17 cellular contexts compared by ENCODE assay signal in the genomic region with DNA sequence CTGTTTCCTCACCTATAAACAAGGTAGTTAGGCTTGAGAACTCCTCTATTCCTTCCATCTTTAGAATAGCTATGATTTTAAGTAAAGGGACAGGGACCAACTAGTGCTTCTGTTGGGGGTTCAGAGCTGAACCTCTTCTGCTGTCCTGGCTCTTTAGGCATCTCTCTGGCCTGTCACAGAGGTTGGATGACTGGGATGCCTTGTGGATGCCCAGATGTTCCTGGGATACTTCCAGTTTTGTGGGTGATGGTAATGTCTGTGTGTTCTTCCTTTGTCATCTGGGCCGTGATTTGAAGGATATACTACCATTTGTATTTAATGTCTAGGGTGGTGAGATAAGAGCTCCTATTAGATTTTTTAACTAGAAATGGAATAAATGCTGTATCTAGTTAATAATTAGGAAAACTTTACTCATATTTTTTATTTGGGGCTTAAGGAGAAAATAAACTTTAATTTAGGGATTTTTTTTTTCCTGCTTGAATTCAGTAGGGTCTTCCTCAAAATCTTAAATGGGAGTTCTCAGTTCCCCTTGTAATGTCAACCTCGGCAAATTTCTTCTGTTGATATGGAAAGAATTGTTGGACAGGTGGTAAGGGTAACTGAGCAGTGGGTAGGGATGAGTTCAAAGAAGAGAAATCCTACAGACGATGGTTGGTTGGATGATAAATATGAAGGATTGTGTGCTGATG. TPM values are rescaled to one million over a fixed set of nuclear protein-coding genes. Genes with fewer than 3 reads are reported as not detected.
A peak's percentile ranks its signal among the peaks of the same experiment; 100 is the strongest.
DNase-seq lines count a peak whose midpoint lies in the region; ATAC-seq and TF ChIP-seq lines count a peak whose summit lies in the region.
"Had no signal": no experiment of that assay in that cellular context is flagged by ENCODE, and none has a peak within 500 bp of the region (broad histone marks: within the 10 kb centered on the region; RNA-seq: fewer than 3 reads in every experiment).

No MANE protein-coding gene starts in this region.

- TF ChIP-seq CTCF in MCF 10A (IDR thresholded peaks at IDR 0.05; ENCODE audit: unreplicated experiment) (no peak), breast epithelium (IDR thresholded peaks at IDR 0.05) (no peak), Panc1 (IDR thresholded peaks at IDR 0.05) (no peak), glutamatergic neuron (IDR thresholded peaks at IDR 0.05; ENCODE audit: partially characterized antibody, unreplicated experiment) (no peak), upper lobe of right lung (IDR thresholded peaks at IDR 0.05) (no peak)

- TF ChIP-seq POLR2A in breast epithelium (IDR thresholded peaks at IDR 0.05), result no peak

- H3K9me3 Mint-ChIP-seq in MCF 10A (ENCODE audit: unreplicated experiment) (no peaks in the 10 kb centered on the region), glutamatergic neuron (ENCODE audit: unreplicated experiment) (no peaks in the 10 kb centered on the region)
- H3K9me3 Mint-ChIP-seq: natural killer cell had no signal

- DNase-seq in MCF 10A (ENCODE audit: unreplicated experiment), result no peak
- DNase-seq in breast epithelium (ENCODE audit: low spot score in 2 of 2), result no peak
- DNase-seq in Panc1 (ENCODE audit: low read depth, low spot score), result no peak
- DNase-seq in glutamatergic neuron, result no peak
- no peak for DNase-seq in upper lobe of right lung
- no peak for DNase-seq in NCI-H2081 treated with DMSO at 0.1 percent for 48 hours (lab: John Stamatoyannopoulos, UW)
- DNase-seq in Right ventricle myocardium superior, result no peak
- no peak for DNase-seq in NCI-H1105 treated with DMSO at 0.1 percent for 48 hours (lab: John Stamatoyannopoulos, UW)
- DNase-seq: activated CD4-positive, alpha-beta T cell treated with anti-CD3 and anti-CD28 coated beads for 48 hours; GDM1; natural killer cell; stimulated activated CD8-positive, alpha-beta memory T cell treated with anti-CD3 and anti-CD28 coated beads, Interleukin-4, amount 100 ng/mL, for 48 hours; T-helper 9 cell had no signal

- POLR2A ChIA-PET in MCF 10A (lab: Yijun Ruan, JAX) (interaction anchor here (0.7 to 4.1 kb wide), 11 partner anchors 8 to 107 kb away, joined by 3 to 23 read pairs (median 7); no protein-coding TSS in a partner anchor), Panc1 (lab: Charles Lee) (no interaction called here)

- H3K4me3 Mint-ChIP-seq in MCF 10A (ENCODE audit: unreplicated experiment) (no peak overlapping the region), glutamatergic neuron (ENCODE audit: unreplicated experiment) (no peak overlapping the region)
- H3K4me3 Mint-ChIP-seq: activated naive CD8-positive, alpha-beta T cell; natural killer cell had no signal

- H3K9me3 ChIP-seq in breast epithelium, result no peaks in the 10 kb centered on the region
- no peaks in the 10 kb centered on the region for H3K9me3 ChIP-seq in Panc1 (ENCODE audit: control insufficient read depth, insufficient read depth, low read depth, low read length)
- no peaks in the 10 kb centered on the region for H3K9me3 ChIP-seq in upper lobe of right lung
- H3K9me3 ChIP-seq: left lung, right atrium auricular region had no signal

- H3K4me1 ChIP-seq in breast epithelium, result peaks cover 0 to 4% of the 10 kb centered on the region in 2 donors
- peaks cover 22% of the 10 kb centered on the region for H3K4me1 ChIP-seq in Panc1 (ENCODE audit: control insufficient read depth, insufficient read depth, low read length)
- peaks cover 46% of the 10 kb centered on the region for H3K4me1 ChIP-seq in upper lobe of right lung

- CTCF ChIA-PET in MCF 10A (lab: Yijun Ruan, JAX) (interaction anchor here (0.5 to 1.7 kb wide), 8 partner anchors 8 to 119 kb away, joined by 3 to 6 read pairs (median 4); no protein-coding TSS in a partner anchor), Panc1 (lab: Charles Lee) (interaction anchor here (0.6 kb wide), 1 partner anchor 55 kb away, joined by 11 read pairs; no protein-coding TSS in a partner anchor)

- H3K4me3 ChIP-seq in breast epithelium (no peak overlapping the region), Panc1 (ENCODE audit: low read depth in 2 of 2, low read length in 2 of 2) (no peak overlapping the region), upper lobe of right lung (no peak overlapping the region)
- H3K4me3 ChIP-seq: cardiac muscle cell, left lung, right atrium auricular region had no signal

- ATAC-seq in Panc1 (peak; percentile 23; the same call in 1 of the 2 replicates), upper lobe of right lung (no peak), Right ventricle myocardium superior (ENCODE audit: poor library complexity) (no peak)
- ATAC-seq: natural killer cell had no signal

- BruUV-seq in MCF 10A (replicated peaks; lab: Mats Ljungman, UMichigan) (no TSS peak), Panc1 (replicated peaks; lab: Mats Ljungman, UMichigan) (no TSS peak)

- intact Hi-C loops in MCF 10A (cut with micrococcal nuclease), result no loop called here
- intact Hi-C loops in breast epithelium (cut with DNase I; ENCODE audit: low total_unique reads), result no loop called here
- intact Hi-C loops in Panc1 (cut with micrococcal nuclease; ENCODE audit: unreplicated experiment), result no loop called here
- intact Hi-C loops in upper lobe of right lung (cut with DNase I), result no loop called here
- intact Hi-C loops in Right ventricle myocardium superior (cut with DNase I), result no loop called here

- H3K27me3 Mint-ChIP-seq in MCF 10A (ENCODE audit: insufficient read depth, unreplicated experiment) (no peaks in the 10 kb centered on the region), glutamatergic neuron (ENCODE audit: unreplicated experiment) (no peaks in the 10 kb centered on the region)

- no peaks in the 10 kb centered on the region for H3K27me3 ChIP-seq in breast epithelium
- H3K27me3 ChIP-seq in Panc1 (ENCODE audit: control insufficient read depth, insufficient read depth, low read length), result no peaks in the 10 kb centered on the region
- no peaks in the 10 kb centered on the region for H3K27me3 ChIP-seq in upper lobe of right lung
- H3K27me3 ChIP-seq: cardiac muscle cell, left lung, right atrium auricular region had no signal

- peaks cover 45% of the 10 kb centered on the region for H3K4me1 Mint-ChIP-seq in MCF 10A (ENCODE audit: insufficient read depth, unreplicated experiment)
- H3K4me1 Mint-ChIP-seq in glutamatergic neuron (ENCODE audit: low read depth, unreplicated experiment), result peaks cover 22% of the 10 kb centered on the region

- peak overlapping the region; percentile 73 for H3K27ac Mint-ChIP-seq in MCF 10A (ENCODE audit: low read depth, unreplicated experiment)
- peak overlapping the region; percentile 33 for H3K27ac Mint-ChIP-seq in glutamatergic neuron (ENCODE audit: unreplicated experiment)
- H3K27ac Mint-ChIP-seq: activated naive CD8-positive, alpha-beta T cell; natural killer cell had no signal

- in situ Hi-C loops in Panc1 (cut with HindIII; ENCODE audit: low pct_unique_long_range_greater_than_20kb, low sequenced_read_pairs), result no loop called here

- peak overlapping the region in 1 of 2 donors; percentile 3 for H3K27ac ChIP-seq in breast epithelium
- no peak overlapping the region for H3K27ac ChIP-seq in Panc1 (ENCODE audit: low read length)
- peak overlapping the region; percentile 27 for H3K27ac ChIP-seq in upper lobe of right lung
- H3K27ac ChIP-seq: cardiac muscle cell, left lung, right atrium auricular region had no signal

- no peaks in the 10 kb centered on the region for H3K36me3 Mint-ChIP-seq in MCF 10A (ENCODE audit: insufficient read depth, unreplicated experiment)
- H3K36me3 Mint-ChIP-seq in glutamatergic neuron (ENCODE audit: unreplicated experiment), result no peaks in the 10 kb centered on the region
- H3K36me3 Mint-ChIP-seq: activated naive CD8-positive, alpha-beta T cell; natural killer cell had no signal

- no peaks in the 10 kb centered on the region for H3K36me3 ChIP-seq in breast epithelium
- no peaks in the 10 kb centered on the region for H3K36me3 ChIP-seq in Panc1 (ENCODE audit: control insufficient read depth, insufficient read depth, low read length)
- no peaks in the 10 kb centered on the region for H3K36me3 ChIP-seq in upper lobe of right lung
- H3K36me3 ChIP-seq: cardiac muscle cell, left lung, right atrium auricular region had no signal

RNA-seq across cellular contexts. Expression of a gene that starts 47.2 kb away (rescaled TPM):
- 179 and 230 TPM in 2 replicates for total RNA-seq in MCF 10A (2022)
- 100 to 1,000 TPM; 125 to 679 (median 249) TPM for total RNA-seq in breast epithelium
- total RNA-seq in Panc1 (2021; ENCODE audit: unreplicated experiment), result 113 TPM
- polyA plus RNA-seq in Panc1 (2012; ENCODE audit: insufficient read length), result 81.6 TPM
- total RNA-seq in glutamatergic neuron (ENCODE audit: unreplicated experiment), result 51.8 TPM
- total RNA-seq in upper lobe of right lung, result 120 TPM
- total RNA-seq in Right ventricle myocardium superior, result 87.5 TPM
